Comparison of ENCODE assay signal across 1 cellular context in the genomic region with DNA sequence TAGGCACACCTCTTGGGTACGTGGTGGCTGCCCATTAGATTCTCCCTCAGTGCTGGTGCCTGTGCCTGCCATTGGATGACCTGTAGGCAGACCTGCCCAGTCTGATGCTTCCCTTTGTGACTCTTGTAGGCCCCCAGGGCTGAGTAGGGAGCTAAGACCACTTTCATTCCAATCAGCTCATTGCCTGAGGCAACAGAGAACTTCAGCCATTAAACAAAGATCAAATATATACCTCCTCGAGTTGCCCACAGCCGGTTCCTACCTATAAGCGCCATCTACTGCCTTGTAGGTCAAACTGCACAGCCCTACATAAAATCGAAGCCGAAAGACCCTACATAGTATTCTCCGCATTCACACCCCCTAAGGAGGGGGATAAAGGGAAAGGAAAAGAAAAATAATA.
TF ChIP-seq lines count a peak whose summit lies in the region.

No MANE protein-coding gene starts in this region.

TF ChIP-seq in GM23338, 12 proteins besides CTCF, POLR2A, EP300 and RAD21 (continued from another document):
- TF ChIP-seq, protein P1, sequence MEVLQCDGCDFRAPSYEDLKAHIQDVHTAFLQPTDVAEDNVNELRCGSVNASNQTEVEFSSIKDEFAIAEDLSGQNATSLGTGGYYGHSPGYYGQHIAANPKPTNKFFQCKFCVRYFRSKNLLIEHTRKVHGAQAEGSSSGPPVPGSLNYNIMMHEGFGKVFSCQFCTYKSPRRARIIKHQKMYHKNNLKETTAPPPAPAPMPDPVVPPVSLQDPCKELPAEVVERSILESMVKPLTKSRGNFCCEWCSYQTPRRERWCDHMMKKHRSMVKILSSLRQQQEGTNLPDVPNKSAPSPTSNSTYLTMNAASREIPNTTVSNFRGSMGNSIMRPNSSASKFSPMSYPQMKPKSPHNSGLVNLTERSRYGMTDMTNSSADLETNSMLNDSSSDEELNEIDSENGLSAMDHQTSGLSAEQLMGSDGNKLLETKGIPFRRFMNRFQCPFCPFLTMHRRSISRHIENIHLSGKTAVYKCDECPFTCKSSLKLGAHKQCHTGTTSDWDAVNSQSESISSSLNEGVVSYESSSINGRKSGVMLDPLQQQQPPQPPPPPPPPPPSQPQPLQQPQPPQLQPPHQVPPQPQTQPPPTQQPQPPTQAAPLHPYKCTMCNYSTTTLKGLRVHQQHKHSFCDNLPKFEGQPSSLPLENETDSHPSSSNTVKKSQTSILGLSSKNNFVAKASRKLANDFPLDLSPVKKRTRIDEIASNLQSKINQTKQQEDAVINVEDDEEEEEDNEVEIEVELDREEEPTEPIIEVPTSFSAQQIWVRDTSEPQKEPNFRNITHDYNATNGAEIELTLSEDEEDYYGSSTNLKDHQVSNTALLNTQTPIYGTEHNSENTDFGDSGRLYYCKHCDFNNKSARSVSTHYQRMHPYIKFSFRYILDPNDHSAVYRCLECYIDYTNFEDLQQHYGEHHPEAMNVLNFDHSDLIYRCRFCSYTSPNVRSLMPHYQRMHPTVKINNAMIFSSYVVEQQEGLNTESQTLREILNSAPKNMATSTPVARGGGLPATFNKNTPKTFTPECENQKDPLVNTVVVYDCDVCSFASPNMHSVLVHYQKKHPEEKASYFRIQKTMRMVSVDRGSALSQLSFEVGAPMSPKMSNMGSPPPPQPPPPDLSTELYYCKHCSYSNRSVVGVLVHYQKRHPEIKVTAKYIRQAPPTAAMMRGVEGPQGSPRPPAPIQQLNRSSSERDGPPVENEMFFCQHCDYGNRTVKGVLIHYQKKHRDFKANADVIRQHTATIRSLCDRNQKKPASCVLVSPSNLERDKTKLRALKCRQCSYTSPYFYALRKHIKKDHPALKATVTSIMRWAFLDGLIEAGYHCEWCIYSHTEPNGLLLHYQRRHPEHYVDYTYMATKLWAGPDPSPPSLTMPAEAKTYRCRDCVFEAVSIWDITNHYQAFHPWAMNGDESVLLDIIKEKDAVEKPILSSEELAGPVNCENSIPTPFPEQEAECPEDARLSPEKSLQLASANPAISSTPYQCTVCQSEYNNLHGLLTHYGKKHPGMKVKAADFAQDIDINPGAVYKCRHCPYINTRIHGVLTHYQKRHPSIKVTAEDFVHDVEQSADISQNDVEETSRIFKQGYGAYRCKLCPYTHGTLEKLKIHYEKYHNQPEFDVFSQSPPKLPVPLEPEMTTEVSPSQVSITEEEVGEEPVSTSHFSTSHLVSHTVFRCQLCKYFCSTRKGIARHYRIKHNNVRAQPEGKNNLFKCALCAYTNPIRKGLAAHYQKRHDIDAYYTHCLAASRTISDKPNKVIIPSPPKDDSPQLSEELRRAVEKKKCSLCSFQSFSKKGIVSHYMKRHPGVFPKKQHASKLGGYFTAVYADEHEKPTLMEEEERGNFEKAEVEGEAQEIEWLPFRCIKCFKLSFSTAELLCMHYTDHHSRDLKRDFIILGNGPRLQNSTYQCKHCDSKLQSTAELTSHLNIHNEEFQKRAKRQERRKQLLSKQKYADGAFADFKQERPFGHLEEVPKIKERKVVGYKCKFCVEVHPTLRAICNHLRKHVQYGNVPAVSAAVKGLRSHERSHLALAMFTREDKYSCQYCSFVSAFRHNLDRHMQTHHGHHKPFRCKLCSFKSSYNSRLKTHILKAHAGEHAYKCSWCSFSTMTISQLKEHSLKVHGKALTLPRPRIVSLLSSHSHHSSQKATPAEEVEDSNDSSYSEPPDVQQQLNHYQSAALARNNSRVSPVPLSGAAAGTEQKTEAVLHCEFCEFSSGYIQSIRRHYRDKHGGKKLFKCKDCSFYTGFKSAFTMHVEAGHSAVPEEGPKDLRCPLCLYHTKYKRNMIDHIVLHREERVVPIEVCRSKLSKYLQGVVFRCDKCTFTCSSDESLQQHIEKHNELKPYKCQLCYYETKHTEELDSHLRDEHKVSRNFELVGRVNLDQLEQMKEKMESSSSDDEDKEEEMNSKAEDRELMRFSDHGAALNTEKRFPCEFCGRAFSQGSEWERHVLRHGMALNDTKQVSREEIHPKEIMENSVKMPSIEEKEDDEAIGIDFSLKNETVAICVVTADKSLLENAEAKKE (CRISPR knock-in tag; IDR thresholded peaks at IDR 0.05), result 0 out of 2 replicates have a peak, but pooled peaks have one; percentile 37
- no peak for TF ChIP-seq POLR2AphosphoS5 (IDR thresholded peaks at IDR 0.05; ENCODE audit: low read depth)
